ENCODE assay signal across 9 cellular contexts in genomic region chr16:70223216-70223615, GRCh38. TPM values are rescaled to one million over a fixed set of nuclear protein-coding genes. Genes with fewer than 3 reads are reported as not detected.
DNase-seq lines count a peak whose midpoint lies in the region; ATAC-seq, FAIRE-seq and TF ChIP-seq lines count a peak whose summit lies in the region.
"Not testable (repeated sequence)": the region's sequence is repeated elsewhere in the genome, so short reads cannot be mapped to it uniquely, and the experiment has no call there.
"Had no signal": no experiment of that assay in that cellular context is flagged by ENCODE, and none has a peak within 500 bp of the region (broad histone marks: within the 10 kb centered on the region; RNA-seq: fewer than 3 reads in every experiment).

No MANE protein-coding gene starts in this region.

- not testable (repeated sequence) for H4K20me1 ChIP-seq in astrocyte (ENCODE audit: insufficient read depth, low read length); endothelial cell of umbilical vein (replicated peaks; ENCODE audit: control insufficient read depth, extremely low read depth, insufficient read depth, low read length)

- CTCF ChIA-PET in HEK293 (lab: Yijun Ruan, JAX): not testable (repeated sequence)
- CTCF ChIA-PET in endothelial cell of umbilical vein (lab: Charles Lee): interaction anchor here (0.6 kb wide), 1 partner anchor 32 kb away, joined by 3 read pairs; no protein-coding TSS in a partner anchor

- not testable (repeated sequence) for H3K79me2 ChIP-seq in astrocyte (ENCODE audit: insufficient read depth, low read length); endothelial cell of umbilical vein (ENCODE audit: control insufficient read depth, insufficient read depth, low read length)

- H3K27ac Mint-ChIP-seq in T-helper 17 cell: peak overlapping the region; percentile 19
- peak overlapping the region; percentile 77 for H3K27ac Mint-ChIP-seq in activated T-cell treated with anti-CD3 and anti-CD28 coated beads, Interleukin-2, amount 50 U/mL, for 24 hours
- peak overlapping the region; percentile 20 for H3K27ac Mint-ChIP-seq in astrocyte (ENCODE audit: unreplicated experiment)
- H3K27ac Mint-ChIP-seq in osteocyte (ENCODE audit: unreplicated experiment): peak overlapping the region; percentile 27

- dilution Hi-C loops in endothelial cell of umbilical vein (cut with MboI; ENCODE audit: extremely low pct_ligation_motif_present, low sequenced_read_pairs): not testable (repeated sequence)

- H3K27me3 Mint-ChIP-seq in T-helper 17 cell; activated T-cell treated with anti-CD3 and anti-CD28 coated beads, Interleukin-2, amount 50 U/mL, for 24 hours; astrocyte (ENCODE audit: low read depth, unreplicated experiment); osteocyte (ENCODE audit: unreplicated experiment): not testable (repeated sequence)

- not testable (repeated sequence) for H3K4me1 Mint-ChIP-seq in T-helper 17 cell; astrocyte (ENCODE audit: low read depth, unreplicated experiment); osteocyte (ENCODE audit: unreplicated experiment)
- peaks cover 10% of the 10 kb centered on the region for H3K4me1 Mint-ChIP-seq in activated T-cell treated with anti-CD3 and anti-CD28 coated beads, Interleukin-2, amount 50 U/mL, for 24 hours (ENCODE audit: low read depth)

- peaks cover 3 to 16% of the 10 kb centered on the region in 2 experiments; a peak in 2 of 3 replicates for H3K36me3 ChIP-seq in HEK293 (ENCODE audit: control insufficient read depth in 2 of 2, insufficient read depth in 1 of 2, low read length in 2 of 2)
- not testable (repeated sequence) for H3K36me3 ChIP-seq in astrocyte (ENCODE audit: insufficient read depth, low read length); endothelial cell of umbilical vein (ENCODE audit: control insufficient read depth in 2 of 2, extremely low read depth in 1 of 2, insufficient read depth in 2 of 2, low read length in 2 of 2)

- not testable (repeated sequence) for H3K9me3 ChIP-seq in HEK293 (ENCODE audit: control insufficient read depth, insufficient read depth, low read depth, low read length); T-helper 17 cell (ENCODE audit: control insufficient read depth, low read length, poor library complexity, severe bottlenecking); astrocyte (ENCODE audit: insufficient read depth, low read depth, low read length); endothelial cell of umbilical vein (replicated peaks; ENCODE audit: control insufficient read depth, insufficient read depth, low read length)

- H3K9me1 ChIP-seq in endothelial cell of umbilical vein (replicated peaks; ENCODE audit: control insufficient read depth, extremely low read depth, insufficient read depth, low read length): not testable (repeated sequence)

- not testable (repeated sequence) for H2AFZ ChIP-seq in astrocyte (ENCODE audit: low read depth, low read length); endothelial cell of umbilical vein (ENCODE audit: low read depth, low read length)

- not testable (repeated sequence) for TF ChIP-seq POLR2A in endothelial cell of umbilical vein (IDR thresholded peaks at IDR 0.05; ENCODE audit: low read depth, low read length)

- H3K27ac ChIP-seq in C4-2B: peak overlapping the region; percentile 31; the same call in 1 of the 2 replicates
- not testable (repeated sequence) for H3K27ac ChIP-seq in HEK293 (ENCODE audit: extremely low read depth, low read depth, low read length); astrocyte (ENCODE audit: low read depth, low read length); endothelial cell of umbilical vein (ENCODE audit: insufficient read depth, low read depth, low read length)

- TF ChIP-seq CTCF in C4-2B (conservative IDR thresholded peaks at IDR 0.05); HEK293 (tag by site-specific recombination; IDR thresholded peaks at IDR 0.05); astrocyte (IDR thresholded peaks at IDR 0.05; ENCODE audit: insufficient read depth, low read depth, low read length); endothelial cell of umbilical vein (IDR thresholded peaks at IDR 0.05; ENCODE audit: extremely low read depth in 1 of 2, insufficient read depth in 1 of 2, low read depth in 1 of 2, low read length in 2 of 2); osteocyte (IDR thresholded peaks at IDR 0.05): not testable (repeated sequence)

- not testable (repeated sequence) for BruUV-seq in endothelial cell of umbilical vein (replicated peaks; lab: Mats Ljungman, UMichigan)

- H3K4me1 ChIP-seq in HEK293 (ENCODE audit: control insufficient read depth, insufficient read depth, low read length); astrocyte (ENCODE audit: insufficient read depth, low read length); endothelial cell of umbilical vein (ENCODE audit: control insufficient read depth, extremely low read depth, insufficient read depth, low read length): not testable (repeated sequence)

- POLR2A ChIA-PET in HEK293 (lab: Yijun Ruan, JAX); endothelial cell of umbilical vein (lab: Charles Lee): not testable (repeated sequence)

- not testable (repeated sequence) for H3K27me3 ChIP-seq in astrocyte (ENCODE audit: insufficient read depth, low read length); endothelial cell of umbilical vein (ENCODE audit: control insufficient read depth in 2 of 2, insufficient read depth in 2 of 2, low read length in 2 of 2)

- not testable (repeated sequence) for H3K4me3 ChIP-seq in HEK293 (ENCODE audit: low read depth, low read length); astrocyte (ENCODE audit: insufficient read depth, low read depth, low read length); endothelial cell of umbilical vein (replicated peaks in 1 of 3; ENCODE audit: insufficient read depth in 1 of 3, low read depth in 1 of 3, low read length in 3 of 3)

- H3K36me3 Mint-ChIP-seq in T-helper 17 cell (ENCODE audit: low read depth); astrocyte (ENCODE audit: low read depth, unreplicated experiment): not testable (repeated sequence)
- H3K36me3 Mint-ChIP-seq in activated T-cell treated with anti-CD3 and anti-CD28 coated beads, Interleukin-2, amount 50 U/mL, for 24 hours (ENCODE audit: low read depth): peaks cover 70% of the 10 kb centered on the region
- H3K36me3 Mint-ChIP-seq in osteocyte (ENCODE audit: unreplicated experiment): peaks cover 32% of the 10 kb centered on the region

- not testable (repeated sequence) for H3K9me3 Mint-ChIP-seq in activated T-cell treated with anti-CD3 and anti-CD28 coated beads, Interleukin-2, amount 50 U/mL, for 24 hours; astrocyte (ENCODE audit: unreplicated experiment); osteocyte (ENCODE audit: unreplicated experiment)

- not testable (repeated sequence) for ATAC-seq in T-helper 17 cell

- not testable (repeated sequence) for H3K9ac ChIP-seq in astrocyte (ENCODE audit: low read length); endothelial cell of umbilical vein (replicated peaks; ENCODE audit: extremely low read depth, insufficient read depth, low read length)

- H3K4me3 Mint-ChIP-seq in T-helper 17 cell; activated T-cell treated with anti-CD3 and anti-CD28 coated beads, Interleukin-2, amount 50 U/mL, for 24 hours; astrocyte (ENCODE audit: unreplicated experiment); osteocyte (ENCODE audit: unreplicated experiment): not testable (repeated sequence)

- intact Hi-C loops in endothelial cell of umbilical vein (cut with micrococcal nuclease): not testable (repeated sequence)

- not testable (repeated sequence) for H3K4me2 ChIP-seq in astrocyte (ENCODE audit: low read length); endothelial cell of umbilical vein (ENCODE audit: insufficient read depth, low read length)

- not testable (repeated sequence) for FAIRE-seq in astrocyte (lab: Jason Lieb, UNC); endothelial cell of umbilical vein (lab: Jason Lieb, UNC)

- not testable (repeated sequence) for DNase-seq in T-helper 17 cell; activated T-cell treated with anti-CD3 and anti-CD28 coated beads, Interleukin-2, amount 50 U/mL, for 24 hours; astrocyte (ENCODE audit: low read depth); osteocyte (ENCODE audit: extremely low spot score, unreplicated experiment)
- peak; percentile 30 for DNase-seq in endothelial cell of umbilical vein (ENCODE audit: low read depth, low spot score)

RNA-seq across cellular contexts. Expression of gene EXOSC6, which starts 28.5 kb away (rescaled TPM):
- total RNA-seq in T-helper 17 cell (10 to 100 TPM; 27.4 to 31.6 TPM), astrocyte (49.2 and 49.5 TPM in 2 replicates), endothelial cell of umbilical vein (29.2 and 30.6 TPM in 2 replicates), osteocyte (55.2 and 66.2 TPM in 2 replicates)
- 11.6 and 12.6 TPM in 2 replicates for polyA plus RNA-seq in endothelial cell of umbilical vein
- 10.8 and 10.9 TPM in 2 replicates for polyA plus RNA-seq in endothelial cell of umbilical vein (2011; cell fraction: cytosol; rRNA removed)
- 8.4 and 10.0 TPM in 2 replicates for polyA plus RNA-seq in endothelial cell of umbilical vein (2011; cell fraction: nucleus; rRNA removed)
- polyA plus RNA-seq in endothelial cell of umbilical vein (2012): 6.7 and 7.4 TPM in 2 replicates
- polyA minus RNA-seq in endothelial cell of umbilical vein: 10.3 and 12.3 TPM in 2 replicates
- 16.2 TPM for polyA minus RNA-seq in endothelial cell of umbilical vein (2011; cell fraction: cytosol; rRNA and poly(A)+ RNA removed)
- polyA minus RNA-seq in endothelial cell of umbilical vein (2011; cell fraction: nucleus; rRNA and poly(A)+ RNA removed): 8.8 and 11.3 TPM in 2 replicates

RNA-seq across cellular contexts. Expression of gene CLEC18C, which starts 49.6 kb away (rescaled TPM):
- total RNA-seq in T-helper 17 cell (1 to 10 TPM in 1 of 2 donors, under 1 TPM in 1; 0.44 to 1.3 TPM), astrocyte (1.4 and 3.6 TPM in 2 replicates), endothelial cell of umbilical vein (0.42 TPM in 1 of 2 replicates, not detected in the other), osteocyte (0.71 TPM in 1 of 2 replicates, not detected in the other)
- 0.06 TPM in 1 of 2 replicates, not detected in the other for polyA plus RNA-seq in endothelial cell of umbilical vein
- polyA plus RNA-seq in endothelial cell of umbilical vein (2011; cell fraction: cytosol; rRNA removed): not detected in 2 replicates
- polyA plus RNA-seq in endothelial cell of umbilical vein (2011; cell fraction: nucleus; rRNA removed): 0.32 and 0.33 TPM in 2 replicates
- polyA plus RNA-seq in endothelial cell of umbilical vein (2012): not detected in 2 replicates
- 0.85 TPM in 1 of 2 replicates, not detected in the other for polyA minus RNA-seq in endothelial cell of umbilical vein
- not detected for polyA minus RNA-seq in endothelial cell of umbilical vein (2011; cell fraction: cytosol; rRNA and poly(A)+ RNA removed)
- 0.19 and 0.87 TPM in 2 replicates for polyA minus RNA-seq in endothelial cell of umbilical vein (2011; cell fraction: nucleus; rRNA and poly(A)+ RNA removed)
- total RNA-seq: GM23338, HT1080 had no signal

Comparison
In these comparisons a context has a peak if more than half of its experiments do, and no peak if none do; other contexts are left out.
1. H3K27ac Mint-ChIP-seq: peak in every context shown above with its lines; median percentile 77 in activated T-cell treated with anti-CD3 and anti-CD28 coated beads, Interleukin-2, amount 50 U/mL, for 24 hours; 27 in osteocyte; 20 in astrocyte; 19 in T-helper 17 cell.